7 cellular contexts compared by ENCODE assay signal in genomic region chr1:19998823-19999222, GRCh38. TPM values are rescaled to one million over a fixed set of nuclear protein-coding genes. Genes with fewer than 3 reads are reported as not detected.
"Had no signal": no experiment of that assay in that cellular context is flagged by ENCODE, and none has a peak within 500 bp of the region (broad histone marks: within the 10 kb centered on the region; RNA-seq: fewer than 3 reads in every experiment).

No MANE protein-coding gene starts in this region.

RNA-seq across cellular contexts. Expression of gene PLA2G2A, which starts 19.4 kb away (rescaled TPM):
- total RNA-seq: activated naive CD4-positive, alpha-beta T cell treated with anti-CD3 and anti-CD28 coated beads, Interleukin-2, amount 50 U/mL, for 72 hours; activated T-cell treated with anti-CD3 and anti-CD28 coated beads, Interleukin-2, amount 50 U/mL, for 72 hours; bronchial epithelial cell; glomerular endothelial cell; mononuclear cell; natural killer cell; occipital lobe had no signal
